ENCODE assay signal across 1 cellular context in the genomic region with DNA sequence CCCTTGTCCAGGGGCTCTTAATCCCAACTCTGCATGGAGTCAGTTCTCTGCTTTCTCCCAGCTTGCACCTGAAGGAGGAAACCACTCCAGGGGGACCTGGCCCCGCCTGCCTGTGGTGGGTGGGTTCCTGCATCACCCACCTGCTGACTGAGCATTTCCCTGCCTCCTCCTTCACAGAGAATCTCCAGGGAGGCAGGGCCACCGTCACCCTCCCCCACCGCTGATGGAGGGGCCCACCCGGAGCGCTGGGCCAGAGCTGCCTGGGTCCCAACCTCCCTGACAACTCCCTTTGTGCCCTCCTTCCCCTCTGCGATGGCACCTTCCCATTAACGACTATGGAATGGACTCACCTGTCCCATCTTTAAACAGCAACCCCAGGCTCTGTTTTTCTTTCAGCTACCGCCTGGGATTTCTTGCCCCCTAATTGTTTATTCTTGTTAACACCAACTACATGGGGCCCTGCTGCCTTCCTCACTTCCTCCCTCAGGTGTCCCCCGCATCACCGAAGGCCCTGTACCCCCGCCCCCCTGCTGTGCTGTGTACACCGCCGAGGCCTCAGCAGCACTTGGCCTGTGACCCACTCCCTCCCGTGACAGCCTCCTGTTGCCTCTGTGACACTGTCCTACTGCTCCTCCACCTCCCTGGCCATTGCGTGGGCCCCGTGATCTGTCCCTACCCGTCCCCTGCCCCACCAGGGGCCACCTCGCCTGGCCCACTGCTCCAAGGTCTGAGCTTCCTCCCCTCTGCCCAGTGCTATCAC.
TF ChIP-seq lines count a peak whose summit lies in the region.

No MANE protein-coding gene starts in this region.

TF ChIP-seq in GM23338, 12 proteins besides CTCF, POLR2A, EP300 and RAD21:
- TF ChIP-seq, protein P1, sequence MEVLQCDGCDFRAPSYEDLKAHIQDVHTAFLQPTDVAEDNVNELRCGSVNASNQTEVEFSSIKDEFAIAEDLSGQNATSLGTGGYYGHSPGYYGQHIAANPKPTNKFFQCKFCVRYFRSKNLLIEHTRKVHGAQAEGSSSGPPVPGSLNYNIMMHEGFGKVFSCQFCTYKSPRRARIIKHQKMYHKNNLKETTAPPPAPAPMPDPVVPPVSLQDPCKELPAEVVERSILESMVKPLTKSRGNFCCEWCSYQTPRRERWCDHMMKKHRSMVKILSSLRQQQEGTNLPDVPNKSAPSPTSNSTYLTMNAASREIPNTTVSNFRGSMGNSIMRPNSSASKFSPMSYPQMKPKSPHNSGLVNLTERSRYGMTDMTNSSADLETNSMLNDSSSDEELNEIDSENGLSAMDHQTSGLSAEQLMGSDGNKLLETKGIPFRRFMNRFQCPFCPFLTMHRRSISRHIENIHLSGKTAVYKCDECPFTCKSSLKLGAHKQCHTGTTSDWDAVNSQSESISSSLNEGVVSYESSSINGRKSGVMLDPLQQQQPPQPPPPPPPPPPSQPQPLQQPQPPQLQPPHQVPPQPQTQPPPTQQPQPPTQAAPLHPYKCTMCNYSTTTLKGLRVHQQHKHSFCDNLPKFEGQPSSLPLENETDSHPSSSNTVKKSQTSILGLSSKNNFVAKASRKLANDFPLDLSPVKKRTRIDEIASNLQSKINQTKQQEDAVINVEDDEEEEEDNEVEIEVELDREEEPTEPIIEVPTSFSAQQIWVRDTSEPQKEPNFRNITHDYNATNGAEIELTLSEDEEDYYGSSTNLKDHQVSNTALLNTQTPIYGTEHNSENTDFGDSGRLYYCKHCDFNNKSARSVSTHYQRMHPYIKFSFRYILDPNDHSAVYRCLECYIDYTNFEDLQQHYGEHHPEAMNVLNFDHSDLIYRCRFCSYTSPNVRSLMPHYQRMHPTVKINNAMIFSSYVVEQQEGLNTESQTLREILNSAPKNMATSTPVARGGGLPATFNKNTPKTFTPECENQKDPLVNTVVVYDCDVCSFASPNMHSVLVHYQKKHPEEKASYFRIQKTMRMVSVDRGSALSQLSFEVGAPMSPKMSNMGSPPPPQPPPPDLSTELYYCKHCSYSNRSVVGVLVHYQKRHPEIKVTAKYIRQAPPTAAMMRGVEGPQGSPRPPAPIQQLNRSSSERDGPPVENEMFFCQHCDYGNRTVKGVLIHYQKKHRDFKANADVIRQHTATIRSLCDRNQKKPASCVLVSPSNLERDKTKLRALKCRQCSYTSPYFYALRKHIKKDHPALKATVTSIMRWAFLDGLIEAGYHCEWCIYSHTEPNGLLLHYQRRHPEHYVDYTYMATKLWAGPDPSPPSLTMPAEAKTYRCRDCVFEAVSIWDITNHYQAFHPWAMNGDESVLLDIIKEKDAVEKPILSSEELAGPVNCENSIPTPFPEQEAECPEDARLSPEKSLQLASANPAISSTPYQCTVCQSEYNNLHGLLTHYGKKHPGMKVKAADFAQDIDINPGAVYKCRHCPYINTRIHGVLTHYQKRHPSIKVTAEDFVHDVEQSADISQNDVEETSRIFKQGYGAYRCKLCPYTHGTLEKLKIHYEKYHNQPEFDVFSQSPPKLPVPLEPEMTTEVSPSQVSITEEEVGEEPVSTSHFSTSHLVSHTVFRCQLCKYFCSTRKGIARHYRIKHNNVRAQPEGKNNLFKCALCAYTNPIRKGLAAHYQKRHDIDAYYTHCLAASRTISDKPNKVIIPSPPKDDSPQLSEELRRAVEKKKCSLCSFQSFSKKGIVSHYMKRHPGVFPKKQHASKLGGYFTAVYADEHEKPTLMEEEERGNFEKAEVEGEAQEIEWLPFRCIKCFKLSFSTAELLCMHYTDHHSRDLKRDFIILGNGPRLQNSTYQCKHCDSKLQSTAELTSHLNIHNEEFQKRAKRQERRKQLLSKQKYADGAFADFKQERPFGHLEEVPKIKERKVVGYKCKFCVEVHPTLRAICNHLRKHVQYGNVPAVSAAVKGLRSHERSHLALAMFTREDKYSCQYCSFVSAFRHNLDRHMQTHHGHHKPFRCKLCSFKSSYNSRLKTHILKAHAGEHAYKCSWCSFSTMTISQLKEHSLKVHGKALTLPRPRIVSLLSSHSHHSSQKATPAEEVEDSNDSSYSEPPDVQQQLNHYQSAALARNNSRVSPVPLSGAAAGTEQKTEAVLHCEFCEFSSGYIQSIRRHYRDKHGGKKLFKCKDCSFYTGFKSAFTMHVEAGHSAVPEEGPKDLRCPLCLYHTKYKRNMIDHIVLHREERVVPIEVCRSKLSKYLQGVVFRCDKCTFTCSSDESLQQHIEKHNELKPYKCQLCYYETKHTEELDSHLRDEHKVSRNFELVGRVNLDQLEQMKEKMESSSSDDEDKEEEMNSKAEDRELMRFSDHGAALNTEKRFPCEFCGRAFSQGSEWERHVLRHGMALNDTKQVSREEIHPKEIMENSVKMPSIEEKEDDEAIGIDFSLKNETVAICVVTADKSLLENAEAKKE (CRISPR knock-in tag; IDR thresholded peaks at IDR 0.05): no peak
- TF ChIP-seq STAT1 (IDR thresholded peaks at IDR 0.05; ENCODE audit: unreplicated experiment) (no peak), ZNF331 (CRISPR knock-in tag; IDR thresholded peaks at IDR 0.05; ENCODE audit: low read depth) (no peak), ZNF114 (CRISPR knock-in tag; IDR thresholded peaks at IDR 0.05) (no peak), POLR2AphosphoS5 (IDR thresholded peaks at IDR 0.05; ENCODE audit: low read depth) (no peak), EZH2 (IDR thresholded peaks at IDR 0.05; ENCODE audit: low read depth, unreplicated experiment) (no peak), NANOG (IDR thresholded peaks at IDR 0.05; ENCODE audit: borderline replicate concordance) (no peak), CREB1 (CRISPR knock-in tag; IDR thresholded peaks at IDR 0.05; ENCODE audit: low read depth) (no peak), JUNB (IDR thresholded peaks at IDR 0.05; ENCODE audit: unreplicated experiment) (no peak), EZH2phosphoT487 (IDR thresholded peaks at IDR 0.05; ENCODE audit: unreplicated experiment) (no peak)
- TF ChIP-seq, protein P2, sequence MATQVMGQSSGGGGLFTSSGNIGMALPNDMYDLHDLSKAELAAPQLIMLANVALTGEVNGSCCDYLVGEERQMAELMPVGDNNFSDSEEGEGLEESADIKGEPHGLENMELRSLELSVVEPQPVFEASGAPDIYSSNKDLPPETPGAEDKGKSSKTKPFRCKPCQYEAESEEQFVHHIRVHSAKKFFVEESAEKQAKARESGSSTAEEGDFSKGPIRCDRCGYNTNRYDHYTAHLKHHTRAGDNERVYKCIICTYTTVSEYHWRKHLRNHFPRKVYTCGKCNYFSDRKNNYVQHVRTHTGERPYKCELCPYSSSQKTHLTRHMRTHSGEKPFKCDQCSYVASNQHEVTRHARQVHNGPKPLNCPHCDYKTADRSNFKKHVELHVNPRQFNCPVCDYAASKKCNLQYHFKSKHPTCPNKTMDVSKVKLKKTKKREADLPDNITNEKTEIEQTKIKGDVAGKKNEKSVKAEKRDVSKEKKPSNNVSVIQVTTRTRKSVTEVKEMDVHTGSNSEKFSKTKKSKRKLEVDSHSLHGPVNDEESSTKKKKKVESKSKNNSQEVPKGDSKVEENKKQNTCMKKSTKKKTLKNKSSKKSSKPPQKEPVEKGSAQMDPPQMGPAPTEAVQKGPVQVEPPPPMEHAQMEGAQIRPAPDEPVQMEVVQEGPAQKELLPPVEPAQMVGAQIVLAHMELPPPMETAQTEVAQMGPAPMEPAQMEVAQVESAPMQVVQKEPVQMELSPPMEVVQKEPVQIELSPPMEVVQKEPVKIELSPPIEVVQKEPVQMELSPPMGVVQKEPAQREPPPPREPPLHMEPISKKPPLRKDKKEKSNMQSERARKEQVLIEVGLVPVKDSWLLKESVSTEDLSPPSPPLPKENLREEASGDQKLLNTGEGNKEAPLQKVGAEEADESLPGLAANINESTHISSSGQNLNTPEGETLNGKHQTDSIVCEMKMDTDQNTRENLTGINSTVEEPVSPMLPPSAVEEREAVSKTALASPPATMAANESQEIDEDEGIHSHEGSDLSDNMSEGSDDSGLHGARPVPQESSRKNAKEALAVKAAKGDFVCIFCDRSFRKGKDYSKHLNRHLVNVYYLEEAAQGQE (IDR thresholded peaks at IDR 0.05; ENCODE audit: unreplicated experiment): no peak
- TF ChIP-seq, protein P3, sequence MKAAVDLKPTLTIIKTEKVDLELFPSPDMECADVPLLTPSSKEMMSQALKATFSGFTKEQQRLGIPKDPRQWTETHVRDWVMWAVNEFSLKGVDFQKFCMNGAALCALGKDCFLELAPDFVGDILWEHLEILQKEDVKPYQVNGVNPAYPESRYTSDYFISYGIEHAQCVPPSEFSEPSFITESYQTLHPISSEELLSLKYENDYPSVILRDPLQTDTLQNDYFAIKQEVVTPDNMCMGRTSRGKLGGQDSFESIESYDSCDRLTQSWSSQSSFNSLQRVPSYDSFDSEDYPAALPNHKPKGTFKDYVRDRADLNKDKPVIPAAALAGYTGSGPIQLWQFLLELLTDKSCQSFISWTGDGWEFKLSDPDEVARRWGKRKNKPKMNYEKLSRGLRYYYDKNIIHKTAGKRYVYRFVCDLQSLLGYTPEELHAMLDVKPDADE (IDR thresholded peaks at IDR 0.05): no peak
